9 cellular contexts compared by ENCODE assay signal in the genomic region with DNA sequence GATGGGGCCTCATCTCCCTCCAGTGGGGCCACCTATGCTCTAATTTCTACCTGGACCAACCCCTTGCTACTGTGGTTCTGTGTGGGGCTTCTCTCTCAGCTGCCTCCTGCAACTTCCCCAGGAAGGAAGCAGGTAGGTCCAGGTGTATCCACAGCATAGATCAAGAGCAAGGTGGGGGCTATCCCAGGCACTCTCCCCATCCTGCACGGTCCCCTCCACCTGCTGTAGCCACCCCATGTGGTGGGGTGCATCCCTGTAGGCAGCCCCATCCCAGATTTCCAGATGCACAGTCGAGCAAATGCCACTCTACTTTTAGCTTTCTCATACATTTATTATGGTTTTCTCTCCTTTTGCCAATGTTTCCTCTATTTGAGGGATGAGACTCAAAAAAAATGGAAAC.
"Had no signal": no experiment of that assay in that cellular context is flagged by ENCODE, and none has a peak within 500 bp of the region (broad histone marks: within the 10 kb centered on the region; RNA-seq: fewer than 3 reads in every experiment).

No MANE protein-coding gene starts in this region.

- H3K36me3 ChIP-seq: HAP-1 had no signal

- H2AFZ ChIP-seq: GM23248 had no signal

- H3K4me3 Mint-ChIP-seq: HFFc6, IgD-negative memory B cell had no signal

- H3K27ac Mint-ChIP-seq: HFFc6, IgD-negative memory B cell had no signal

- ATAC-seq: HCT116, HepG2 had no signal

- H3K9me3 ChIP-seq: HAP-1 had no signal

- H3K4me3 ChIP-seq: GM23248, HAP-1 had no signal

- H3K4me1 ChIP-seq: HAP-1 had no signal

- H3K36me3 Mint-ChIP-seq: IgD-negative memory B cell had no signal

- H3K4me1 Mint-ChIP-seq: IgD-negative memory B cell had no signal

- H3K9ac ChIP-seq: GM23248 had no signal

- H3K27ac ChIP-seq: GM23248, HL-60 had no signal

- H3K27me3 Mint-ChIP-seq: IgD-negative memory B cell had no signal

- DNase-seq: GM23248, GOT3, H7, HFFc6 had no signal
